In genomic region chr11:111634981-111635705, GRCh38 we compare ENCODE assay signal across 9 cellular contexts. TPM values are rescaled to one million over a fixed set of nuclear protein-coding genes. Genes with fewer than 3 reads are reported as not detected.
DNase-seq lines count a peak whose midpoint lies in the region; ATAC-seq, FAIRE-seq and TF ChIP-seq lines count a peak whose summit lies in the region.
"Had no signal": no experiment of that assay in that cellular context is flagged by ENCODE, and none has a peak within 500 bp of the region (broad histone marks: within the 10 kb centered on the region; RNA-seq: fewer than 3 reads in every experiment).

No MANE protein-coding gene starts in this region.

- H3K9ac ChIP-seq in kidney (ENCODE audit: low read length in 2 of 2) = no peak overlapping the region

- no peaks in the 10 kb centered on the region for H3K27me3 ChIP-seq in transverse colon
- H3K27me3 ChIP-seq: cardiac muscle cell had no signal

- TF ChIP-seq CTCF in kidney (IDR thresholded peaks at IDR 0.05; ENCODE audit: borderline replicate concordance, extremely low read depth, insufficient read depth) (no peak), transverse colon (IDR thresholded peaks at IDR 0.05) (no peak)

- H3K9me3 ChIP-seq in kidney (ENCODE audit: control insufficient read depth in 1 of 2, low read length in 2 of 2) (no peaks in the 10 kb centered on the region), transverse colon (no peaks in the 10 kb centered on the region)

- no peak for FAIRE-seq in kidney (lab: Jason Lieb, UNC)

- no peak for TF ChIP-seq POLR2A in transverse colon (IDR thresholded peaks at IDR 0.05)

- TF ChIP-seq EP300 in transverse colon (IDR thresholded peaks at IDR 0.05; ENCODE audit: low read depth) = no peak

- H3K27ac ChIP-seq in cingulate gyrus (ENCODE audit: low read depth, low read length) (peak overlapping the region; percentile 41), kidney (ENCODE audit: low read depth in 2 of 2, low read length in 2 of 2) (peak overlapping the region; percentile 3 to 10), transverse colon (peak overlapping the region; percentile 44 to 60 (median 55))
- H3K27ac ChIP-seq: cardiac muscle cell had no signal

- intact Hi-C loops in kidney (cut with DNase I) (no loop called here), transverse colon (cut with DNase I; ENCODE audit: low total_unique reads) (no loop called here)

- ATAC-seq in GM21515 (IDR thresholded peaks at IDR 0.05; ENCODE audit: unreplicated experiment) = no peak

- WGBS in transverse colon (ENCODE audit: low coverage in 1 of 2), 2 donors = 47 to 48% methylated on average over 5 of the region's 5 CpGs

- peaks cover 0 to 3% of the 10 kb centered on the region in 2 donors for H3K36me3 ChIP-seq in kidney (ENCODE audit: control insufficient read depth in 1 of 2, insufficient read depth in 2 of 2, low read length in 2 of 2)
- H3K36me3 ChIP-seq in transverse colon = no peaks in the 10 kb centered on the region
- H3K36me3 ChIP-seq: cardiac muscle cell had no signal

- DNase-seq in RPMI7951 (ENCODE audit: low read depth) (peak; percentile 80), kidney (no peak), transverse colon (no peak), inferior parietal cortex (ENCODE audit: extremely low spot score) (no peak), GF-D8 (lab: John Stamatoyannopoulos, UW) (no peak), ecto neural progenitor cell (ENCODE audit: low spot score) (no peak)

- no peak overlapping the region for H3K4me3 ChIP-seq in kidney (ENCODE audit: low read length in 2 of 2)
- H3K4me3 ChIP-seq in transverse colon = no peak overlapping the region
- H3K4me3 ChIP-seq: cardiac muscle cell had no signal

- H3K4me1 ChIP-seq in kidney (ENCODE audit: control insufficient read depth in 1 of 2, insufficient read depth in 1 of 2, low read depth in 1 of 2, low read length in 2 of 2) = peaks cover 18 to 30% of the 10 kb centered on the region in 2 donors
- peaks cover 13 to 65% (median 34%) of the 10 kb centered on the region in 4 donors for H3K4me1 ChIP-seq in transverse colon

- in situ Hi-C loops in transverse colon (cut with MboI; ENCODE audit: low pct_ligation_motif_present in 1 of 4, low pct_unique_long_range_greater_than_20kb in 1 of 4, low sequenced_read_pairs in 3 of 4) = no loop called here

RNA-seq across cellular contexts. Expression of gene SIK2, which starts 32.9 kb away (rescaled TPM):
- total RNA-seq in RPMI7951 (2014; rRNA removed; shearing (Covaris generic)) = 17.1 and 17.3 TPM in 2 replicates
- 40.1 TPM for total RNA-seq in kidney
- polyA plus RNA-seq in kidney (ENCODE audit: insufficient read depth, low read depth, low replicate concordance) = 6.4 TPM
- total RNA-seq in transverse colon = 10 to 100 TPM in 3 of 4 donors, 1 to 10 TPM in 1; 6.6 to 19.1 (median 16.2) TPM
